In genomic region chr7:102511838-102512522, GRCh38 we compare ENCODE assay signal across 13 cellular contexts. TPM values are rescaled to one million over a fixed set of nuclear protein-coding genes. Genes with fewer than 3 reads are reported as not detected.
DNase-seq lines count a peak whose midpoint lies in the region; ATAC-seq and TF ChIP-seq lines count a peak whose summit lies in the region.
"Not testable (repeated sequence)": the region's sequence is repeated elsewhere in the genome, so short reads cannot be mapped to it uniquely, and the experiment has no call there.
"Had no signal": no experiment of that assay in that cellular context is flagged by ENCODE, and none has a peak within 500 bp of the region (broad histone marks: within the 10 kb centered on the region; RNA-seq: fewer than 3 reads in every experiment).

No MANE protein-coding gene starts in this region.

- not testable (repeated sequence) for H3K4me3 ChIP-seq in mucosa of descending colon, upper lobe of left lung

- not testable (repeated sequence) for H3K36me3 Mint-ChIP-seq in T-cell; dendritic cell treated with granulocyte-macrophage colony-stimulating factor and Interleukin-4, amounts not matched to agents 40 ng/mL and 50 ng/mL, for 4 days (ENCODE audit: low read depth)

- H3K27ac Mint-ChIP-seq in T-cell = not testable (repeated sequence)
- H3K27ac Mint-ChIP-seq in dendritic cell treated with granulocyte-macrophage colony-stimulating factor and Interleukin-4, amounts not matched to agents 40 ng/mL and 50 ng/mL, for 4 days = peak overlapping the region; percentile 97

- H3K36me3 ChIP-seq in mucosa of descending colon (ENCODE audit: low read depth); upper lobe of left lung: not testable (repeated sequence)

- intact Hi-C loops in dendritic cell treated with granulocyte-macrophage colony-stimulating factor and Interleukin-4, amounts not matched to agents 40 ng/mL and 50 ng/mL, for 4 days (cut with micrococcal nuclease); mucosa of descending colon (cut with DNase I, micrococcal nuclease): not testable (repeated sequence)

- POLR2A ChIA-PET in T-cell (lab: Charles Lee) = not testable (repeated sequence)

- not testable (repeated sequence) for H3K27me3 ChIP-seq in upper lobe of left lung

- H3K4me1 ChIP-seq in mucosa of descending colon (ENCODE audit: low read depth); upper lobe of left lung: not testable (repeated sequence)

- H3K4me3 Mint-ChIP-seq in T-cell = peak overlapping the region in 1 of 3 donors; percentile 63
- peak overlapping the region; percentile 75 for H3K4me3 Mint-ChIP-seq in dendritic cell treated with granulocyte-macrophage colony-stimulating factor and Interleukin-4, amounts not matched to agents 40 ng/mL and 50 ng/mL, for 4 days

- TF ChIP-seq CTCF in mucosa of descending colon (IDR thresholded peaks at IDR 0.05); upper lobe of left lung (IDR thresholded peaks at IDR 0.05): not testable (repeated sequence)

- H3K27ac ChIP-seq in upper lobe of left lung = not testable (repeated sequence)

- H3K9me3 Mint-ChIP-seq in T-cell; dendritic cell treated with granulocyte-macrophage colony-stimulating factor and Interleukin-4, amounts not matched to agents 40 ng/mL and 50 ng/mL, for 4 days: not testable (repeated sequence)

- not testable (repeated sequence) for TF ChIP-seq POLR2A in upper lobe of left lung (IDR thresholded peaks at IDR 0.05)

- CTCF ChIA-PET in T-cell (lab: Charles Lee) = not testable (repeated sequence)

- WGBS in upper lobe of left lung, 2 donors = no CpG with 5 or more reads among the region's 30 CpGs

- not testable (repeated sequence) for DNase-seq in T-cell, mucosa of descending colon, upper lobe of left lung

- not testable (repeated sequence) for H3K27me3 Mint-ChIP-seq in T-cell; dendritic cell treated with granulocyte-macrophage colony-stimulating factor and Interleukin-4, amounts not matched to agents 40 ng/mL and 50 ng/mL, for 4 days

- not testable (repeated sequence) for H3K9me3 ChIP-seq in mucosa of descending colon, upper lobe of left lung

- TF ChIP-seq EP300 in upper lobe of left lung (IDR thresholded peaks at IDR 0.05) = not testable (repeated sequence)

- ATAC-seq in GM18511 (IDR thresholded peaks at IDR 0.05; ENCODE audit: unreplicated experiment) = peak; percentile 46
- ATAC-seq in GM21360 (IDR thresholded peaks at IDR 0.05; ENCODE audit: unreplicated experiment) = peak; percentile 40
- peak; percentile 37 for ATAC-seq in HG02623 (IDR thresholded peaks at IDR 0.05; ENCODE audit: unreplicated experiment)
- ATAC-seq in HG03196 (IDR thresholded peaks at IDR 0.05; ENCODE audit: unreplicated experiment) = peak; percentile 29
- ATAC-seq in T-cell (replicated peaks in 1 of 4) = peak; percentile 85 to 89 (median 86)
- peak; percentile 57 for ATAC-seq in mucosa of descending colon
- peak; percentile 13 to 82 for ATAC-seq in upper lobe of left lung (ENCODE audit: low FRiP score in 2 of 2)

- H3K4me1 Mint-ChIP-seq in T-cell; dendritic cell treated with granulocyte-macrophage colony-stimulating factor and Interleukin-4, amounts not matched to agents 40 ng/mL and 50 ng/mL, for 4 days (ENCODE audit: low read depth): not testable (repeated sequence)

RNA-seq across cellular contexts. Expression of gene RASA4B, which starts 5.6 kb away (rescaled TPM):
- total RNA-seq in T-cell = 10 to 100 TPM; 18.3 to 57.0 (median 43.0) TPM
- total RNA-seq in mucosa of descending colon = 10 to 100 TPM in 2 of 3 donors, 1 to 10 TPM in 1; 8.0 to 30.8 (median 12.2) TPM
- 10 to 100 TPM in 4 of 6 donors, 1 to 10 TPM in 2; 4.8 to 31.6 (median 22.3) TPM for total RNA-seq in upper lobe of left lung

RNA-seq across cellular contexts. Expression of gene UPK3BL2, which starts 31.5 kb away (rescaled TPM):
- total RNA-seq in T-cell = 100 to 1,000 TPM in 1 of 5 donors, 10 to 100 TPM in 4; 34.6 to 115 (median 65.8) TPM
- total RNA-seq in mucosa of descending colon = 10 to 100 TPM in 2 of 3 donors, 1 to 10 TPM in 1; 9.7 to 23.9 (median 18.7) TPM
- 10 to 100 TPM in 4 of 6 donors, 1 to 10 TPM in 2; 3.0 to 30.4 (median 16.6) TPM for total RNA-seq in upper lobe of left lung

RNA-seq across cellular contexts. Expression of gene POLR2J, which starts 33.3 kb away (rescaled TPM):
- total RNA-seq in T-cell = 10 to 100 TPM; 35.2 to 53.7 (median 42.3) TPM
- total RNA-seq in mucosa of descending colon = 10 to 100 TPM; 44.0 to 59.3 (median 45.6) TPM
- total RNA-seq in upper lobe of left lung = 10 to 100 TPM; 15.2 to 37.1 (median 26.6) TPM

RNA-seq across cellular contexts. Expression of gene SPDYE2, which starts 39.0 kb away (rescaled TPM):
- total RNA-seq in T-cell (under 1 TPM; 0.35 to 0.77 (median 0.58) TPM), mucosa of descending colon (not detected), upper lobe of left lung (1 to 10 TPM in 1 of 6 donors, under 1 TPM in 1, not detected in 4; 0.23 to 1.1 TPM)
- total RNA-seq: ascending aorta, esophagus muscularis mucosa, kidney epithelial cell, OCI-LY7, pulmonary artery endothelial cell had no signal

RNA-seq across cellular contexts. Expression of gene LRWD1, which starts 47.2 kb away (rescaled TPM):
- 10 to 100 TPM; 14.0 to 29.0 (median 23.9) TPM for total RNA-seq in T-cell
- total RNA-seq in mucosa of descending colon = 10 to 100 TPM; 12.7 to 17.6 (median 13.3) TPM
- total RNA-seq in upper lobe of left lung = 10 to 100 TPM; 13.2 to 33.8 (median 31.6) TPM

Comparison
In these comparisons a context has a peak if more than half of its experiments do, and no peak if none do; other contexts are left out.
1. ATAC-seq: peak in every context shown above with its lines; median percentile 86 in T-cell; 57 in mucosa of descending colon; 48 in upper lobe of left lung; 46 in GM18511; 40 in GM21360; 37 in HG02623; 29 in HG03196.